26 cellular contexts compared by ENCODE assay signal in genomic region chr4:164288578-164288977, GRCh38.
"Had no signal": no experiment of that assay in that cellular context is flagged by ENCODE, and none has a peak within 500 bp of the region (broad histone marks: within the 10 kb centered on the region; RNA-seq: fewer than 3 reads in every experiment).

No MANE protein-coding gene starts in this region.

- H3K4me3 ChIP-seq: stomach, suprapubic skin, testis, thoracic aorta, thyroid gland, tibial artery, tibial nerve, transverse colon, upper lobe of left lung, upper lobe of right lung, uterus, vagina had no signal

- H3K27me3 ChIP-seq: stomach, suprapubic skin, testis, thyroid gland, tibial artery, tibial nerve, transverse colon, upper lobe of left lung, upper lobe of right lung, uterus, vagina had no signal

- H3K27ac ChIP-seq: stomach, suprapubic skin, testis, thoracic aorta, thyroid gland, tibial artery, tibial nerve, transverse colon, upper lobe of left lung, upper lobe of right lung, uterus, vagina had no signal

- H3K9me3 ChIP-seq: stomach, suprapubic skin, testis, thoracic aorta, thyroid gland, tibial artery, transverse colon, upper lobe of left lung, upper lobe of right lung, uterus, vagina had no signal

- ATAC-seq: stimulated activated effector memory CD8-positive, alpha-beta T cell treated with anti-CD3 and anti-CD28 coated beads, Interleukin-12 subunit alpha, Interleukin-12 subunit beta, amount 100 ng/mL, for 72 hours; stimulated activated memory B cell treated with anti-CD40 and anti-IgM and Interleukin-4, amounts not matched to agents 10 μg/mL and 1 μg/mL and 100 μg/mL, for 72 hours; stimulated activated naive B cell treated with anti-CD40 and anti-IgM and Interleukin-4, amounts not matched to agents 10 μg/mL and 1 μg/mL and 100 μg/mL, for 72 hours; stimulated activated naive CD8-positive, alpha-beta T cell treated with anti-CD3 and anti-CD28 coated beads, Interleukin-15, amount 100 ng/mL, for 72 hours; stimulated activated naive CD8-positive, alpha-beta T cell treated with anti-CD3 and anti-CD28 coated beads, Interleukin-15, Interleukin-2, amounts not matched to agents 100 U/mL and 50 U/mL, for 24 hours; upper lobe of right lung had no signal

- H3K36me3 ChIP-seq: stomach, suprapubic skin, thoracic aorta, thyroid gland, tibial artery, tibial nerve, transverse colon, upper lobe of left lung, upper lobe of right lung, uterus, vagina had no signal

- DNase-seq: stimulated activated CD4-positive, alpha-beta T cell treated with anti-CD3 and anti-CD28 coated beads, Interleukin-2, amount 100 ng/mL, for 48 hours; stimulated activated CD4-positive, alpha-beta T cell treated with anti-CD3 and anti-CD28 coated beads, Interleukin-4, amount 100 ng/mL, for 1 hour; stimulated activated CD4-positive, alpha-beta T cell treated with anti-CD3 and anti-CD28 coated beads, Interleukin-4, amount 100 ng/mL, for 24 hours; stimulated activated CD4-positive, alpha-beta T cell treated with anti-CD3 and anti-CD28 coated beads, Interleukin-4, amount 100 ng/mL, for 4 hours; stimulated activated CD8-positive, alpha-beta memory T cell treated with anti-CD3 and anti-CD28 coated beads, Interleukin-4, amount 100 ng/mL, for 48 hours; stimulated activated naive B cell treated with anti-CD40 and anti-IgM and Interleukin-4, amounts not matched to agents 10 μg/mL and 1 μg/mL and 100 μg/mL, for 72 hours; stimulated activated naive CD4-positive, alpha-beta T cell; stimulated activated naive CD4-positive, alpha-beta T cell treated with Interleukin-2 at 50 U/mL for 16 hours; stimulated activated naive CD8-positive, alpha-beta T cell treated with anti-CD3 and anti-CD28 coated beads, Interleukin-15, amount 100 ng/mL, for 72 hours; stimulated activated naive CD8-positive, alpha-beta T cell treated with anti-CD3 and anti-CD28 coated beads, Interleukin-15, Interleukin-2, amounts not matched to agents 100 U/mL and 50 U/mL, for 24 hours; stomach; substantia nigra; testis; thyroid gland; tibial artery; transverse colon; trophoblast cell; upper lobe of left lung; upper lobe of right lung; uterus had no signal

- H3K4me1 ChIP-seq: stomach, suprapubic skin, testis, thyroid gland, tibial artery, tibial nerve, transverse colon, upper lobe of left lung, upper lobe of right lung, uterus, vagina had no signal
